ENCODE assay signal across 1 cellular context in the genomic region with DNA sequence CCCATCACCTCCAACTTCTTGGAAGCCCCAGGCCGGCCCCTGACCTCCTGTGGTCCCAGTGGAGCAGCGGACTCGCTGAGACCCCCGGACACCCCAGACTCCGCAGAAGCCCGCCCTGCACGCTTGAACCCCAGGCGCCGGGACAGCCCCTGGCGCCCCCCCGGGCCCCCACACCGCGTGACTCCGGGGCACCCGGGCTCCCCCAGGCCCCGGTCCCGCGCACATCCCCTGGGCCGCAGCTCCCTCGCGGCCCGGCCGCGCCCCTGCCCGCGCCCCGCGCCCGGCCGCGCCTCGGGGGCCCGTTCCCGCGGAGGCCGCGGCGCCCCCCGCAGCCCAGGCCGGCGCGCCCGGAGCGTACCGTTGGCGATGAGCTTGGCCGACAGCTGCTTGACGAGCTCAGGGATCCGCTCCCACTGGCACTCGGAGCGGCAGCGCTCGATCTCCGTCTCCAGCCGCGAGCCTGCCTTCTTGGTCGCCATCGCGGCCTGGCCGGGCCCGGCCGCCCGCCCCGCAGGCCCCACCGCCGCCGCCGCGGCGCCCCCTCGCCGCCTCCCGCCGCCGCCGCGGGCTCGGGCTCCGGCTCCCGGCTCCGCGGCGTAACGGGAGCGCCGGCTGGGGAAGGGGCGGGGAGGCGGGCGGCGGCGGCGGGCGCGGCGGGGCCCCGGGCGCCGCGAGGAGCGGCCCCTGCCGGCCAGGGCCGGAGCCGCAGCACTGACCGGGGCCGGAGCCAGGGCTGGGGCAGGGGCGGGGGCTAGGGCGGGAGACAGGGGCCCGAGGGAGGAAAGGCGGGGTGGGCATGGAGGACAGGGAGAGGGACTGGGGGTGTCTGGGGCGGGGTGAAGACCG.
TF ChIP-seq lines count a peak whose summit lies in the region.

A gene with protein sequence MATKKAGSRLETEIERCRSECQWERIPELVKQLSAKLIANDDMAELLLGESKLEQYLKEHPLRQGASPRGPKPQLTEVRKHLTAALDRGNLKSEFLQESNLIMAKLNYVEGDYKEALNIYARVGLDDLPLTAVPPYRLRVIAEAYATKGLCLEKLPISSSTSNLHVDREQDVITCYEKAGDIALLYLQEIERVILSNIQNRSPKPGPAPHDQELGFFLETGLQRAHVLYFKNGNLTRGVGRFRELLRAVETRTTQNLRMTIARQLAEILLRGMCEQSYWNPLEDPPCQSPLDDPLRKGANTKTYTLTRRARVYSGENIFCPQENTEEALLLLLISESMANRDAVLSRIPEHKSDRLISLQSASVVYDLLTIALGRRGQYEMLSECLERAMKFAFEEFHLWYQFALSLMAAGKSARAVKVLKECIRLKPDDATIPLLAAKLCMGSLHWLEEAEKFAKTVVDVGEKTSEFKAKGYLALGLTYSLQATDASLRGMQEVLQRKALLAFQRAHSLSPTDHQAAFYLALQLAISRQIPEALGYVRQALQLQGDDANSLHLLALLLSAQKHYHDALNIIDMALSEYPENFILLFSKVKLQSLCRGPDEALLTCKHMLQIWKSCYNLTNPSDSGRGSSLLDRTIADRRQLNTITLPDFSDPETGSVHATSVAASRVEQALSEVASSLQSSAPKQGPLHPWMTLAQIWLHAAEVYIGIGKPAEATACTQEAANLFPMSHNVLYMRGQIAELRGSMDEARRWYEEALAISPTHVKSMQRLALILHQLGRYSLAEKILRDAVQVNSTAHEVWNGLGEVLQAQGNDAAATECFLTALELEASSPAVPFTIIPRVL (minus strand): TSS at position 614 of the 846 bp plus-strand sequence. CDS start 135 bp downstream, at position 479.

TF ChIP-seq in SK-N-SH, 30 proteins besides CTCF, POLR2A, EP300 and RAD21 (continued from another document):
- TF ChIP-seq, protein P1, sequence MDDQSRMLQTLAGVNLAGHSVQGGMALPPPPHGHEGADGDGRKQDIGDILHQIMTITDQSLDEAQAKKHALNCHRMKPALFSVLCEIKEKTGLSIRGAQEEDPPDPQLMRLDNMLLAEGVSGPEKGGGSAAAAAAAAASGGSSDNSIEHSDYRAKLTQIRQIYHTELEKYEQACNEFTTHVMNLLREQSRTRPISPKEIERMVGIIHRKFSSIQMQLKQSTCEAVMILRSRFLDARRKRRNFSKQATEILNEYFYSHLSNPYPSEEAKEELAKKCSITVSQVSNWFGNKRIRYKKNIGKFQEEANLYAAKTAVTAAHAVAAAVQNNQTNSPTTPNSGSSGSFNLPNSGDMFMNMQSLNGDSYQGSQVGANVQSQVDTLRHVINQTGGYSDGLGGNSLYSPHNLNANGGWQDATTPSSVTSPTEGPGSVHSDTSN (IDR thresholded peaks at IDR 0.05) = no peak
- TF ChIP-seq RFX5 (IDR thresholded peaks at IDR 0.05; ENCODE audit: low read length) = no peak
TF ChIP-seq in SK-N-SH: peak in this region for 0.
